ENCODE assay signal across 24 cellular contexts in the genomic region with DNA sequence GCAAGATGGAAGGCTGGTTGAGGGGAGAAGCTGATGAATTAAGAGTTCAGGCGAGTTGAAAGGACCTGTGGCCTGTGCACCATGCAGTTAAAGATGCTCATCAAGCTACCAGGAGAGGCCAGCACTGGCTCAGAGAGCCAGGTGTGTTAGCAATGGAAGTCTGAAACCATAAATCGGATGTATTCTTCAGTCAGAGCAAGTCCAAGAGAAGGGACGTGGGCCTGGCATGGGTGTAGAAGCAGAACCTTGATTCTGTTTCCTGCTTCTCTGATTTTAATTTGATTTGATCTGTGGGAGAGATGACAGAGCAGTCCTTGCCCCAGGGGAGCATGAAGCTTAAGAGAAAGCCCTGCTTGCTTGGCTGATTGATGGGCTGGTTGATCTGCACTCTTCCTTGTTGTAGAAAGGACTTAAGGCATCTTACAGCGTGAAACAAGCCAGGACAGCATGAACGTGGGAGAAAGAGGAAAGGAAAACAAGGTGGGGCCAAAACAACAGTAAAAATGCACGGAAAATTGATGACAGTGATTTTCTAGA. TPM values are rescaled to one million over a fixed set of nuclear protein-coding genes. Genes with fewer than 3 reads are reported as not detected.
"Had no signal": no experiment of that assay in that cellular context is flagged by ENCODE, and none has a peak within 500 bp of the region (broad histone marks: within the 10 kb centered on the region; RNA-seq: fewer than 3 reads in every experiment).

No MANE protein-coding gene starts in this region.

- H3K27me3 ChIP-seq: brain microvascular endothelial cell, gastrocnemius medialis, ovary, right atrium auricular region, thyroid gland, upper lobe of right lung had no signal

- H3K27ac Mint-ChIP-seq: activated naive CD4-positive, alpha-beta T cell treated with anti-CD3 and anti-CD28 coated beads, Interleukin-2, amount 50 U/mL, for 24 hours; dendritic cell treated with granulocyte-macrophage colony-stimulating factor and Interleukin-4, amounts not matched to agents 40 ng/mL and 50 ng/mL, for 4 days; natural killer cell; WTC11 had no signal

- H3K9me3 Mint-ChIP-seq: activated naive CD4-positive, alpha-beta T cell treated with anti-CD3 and anti-CD28 coated beads, Interleukin-2, amount 50 U/mL, for 24 hours; dendritic cell treated with granulocyte-macrophage colony-stimulating factor and Interleukin-4, amounts not matched to agents 40 ng/mL and 50 ng/mL, for 4 days; natural killer cell; WTC11 had no signal

- ATAC-seq: gastrocnemius medialis, left ventricle myocardium superior, natural killer cell, upper lobe of right lung had no signal

- H3K4me1 Mint-ChIP-seq: activated naive CD4-positive, alpha-beta T cell treated with anti-CD3 and anti-CD28 coated beads, Interleukin-2, amount 50 U/mL, for 24 hours; natural killer cell had no signal

- H3K9me3 ChIP-seq: gastrocnemius medialis, ovary, prostate gland, right atrium auricular region, thyroid gland, upper lobe of right lung had no signal

- H3K4me3 Mint-ChIP-seq: activated naive CD4-positive, alpha-beta T cell treated with anti-CD3 and anti-CD28 coated beads, Interleukin-2, amount 50 U/mL, for 24 hours; dendritic cell treated with granulocyte-macrophage colony-stimulating factor and Interleukin-4, amounts not matched to agents 40 ng/mL and 50 ng/mL, for 4 days; natural killer cell; WTC11 had no signal

- DNase-seq: activated gamma-delta T cell treated with Interleukin-2 at 50 U/mL for 16 hours; activated T-cell treated with anti-CD3 and anti-CD28 coated beads, Interleukin-2, amount 50 U/mL, for 1 hour; aorta; brain microvascular endothelial cell; effector CD4-positive, alpha-beta T cell; erythroblast; gastrocnemius medialis; hippocampal formation; left ventricle myocardium superior; mammary epithelial cell; midbrain; natural killer cell; ovary; stimulated activated CD4-positive, alpha-beta T cell treated with anti-CD3 and anti-CD28 coated beads, Interleukin-4, amount 100 ng/mL, for 24 hours; stimulated activated naive CD4-positive, alpha-beta T cell treated with Interleukin-2 at 50 U/mL for 16 hours; substantia nigra; T-helper 9 cell; thyroid gland; upper lobe of right lung had no signal

- H3K27ac ChIP-seq: brain microvascular endothelial cell, gastrocnemius medialis, ovary, prostate gland, right atrium auricular region, thyroid gland, upper lobe of right lung had no signal

- H3K4me3 ChIP-seq: gastrocnemius medialis, ovary, prostate gland, right atrium auricular region, thyroid gland, upper lobe of right lung had no signal

- H3K4me1 ChIP-seq: prostate gland had no signal

- H3K36me3 ChIP-seq: brain microvascular endothelial cell, ovary, prostate gland, thyroid gland had no signal

- H3K36me3 Mint-ChIP-seq: activated naive CD4-positive, alpha-beta T cell treated with anti-CD3 and anti-CD28 coated beads, Interleukin-2, amount 50 U/mL, for 24 hours; WTC11 had no signal

- H3K27me3 Mint-ChIP-seq: activated naive CD4-positive, alpha-beta T cell treated with anti-CD3 and anti-CD28 coated beads, Interleukin-2, amount 50 U/mL, for 24 hours; dendritic cell treated with granulocyte-macrophage colony-stimulating factor and Interleukin-4, amounts not matched to agents 40 ng/mL and 50 ng/mL, for 4 days had no signal

RNA-seq across cellular contexts. Expression of a gene that starts 10.9 kb away (rescaled TPM):
- polyA plus RNA-seq: mammary epithelial cell had no signal
